In the genomic region with DNA sequence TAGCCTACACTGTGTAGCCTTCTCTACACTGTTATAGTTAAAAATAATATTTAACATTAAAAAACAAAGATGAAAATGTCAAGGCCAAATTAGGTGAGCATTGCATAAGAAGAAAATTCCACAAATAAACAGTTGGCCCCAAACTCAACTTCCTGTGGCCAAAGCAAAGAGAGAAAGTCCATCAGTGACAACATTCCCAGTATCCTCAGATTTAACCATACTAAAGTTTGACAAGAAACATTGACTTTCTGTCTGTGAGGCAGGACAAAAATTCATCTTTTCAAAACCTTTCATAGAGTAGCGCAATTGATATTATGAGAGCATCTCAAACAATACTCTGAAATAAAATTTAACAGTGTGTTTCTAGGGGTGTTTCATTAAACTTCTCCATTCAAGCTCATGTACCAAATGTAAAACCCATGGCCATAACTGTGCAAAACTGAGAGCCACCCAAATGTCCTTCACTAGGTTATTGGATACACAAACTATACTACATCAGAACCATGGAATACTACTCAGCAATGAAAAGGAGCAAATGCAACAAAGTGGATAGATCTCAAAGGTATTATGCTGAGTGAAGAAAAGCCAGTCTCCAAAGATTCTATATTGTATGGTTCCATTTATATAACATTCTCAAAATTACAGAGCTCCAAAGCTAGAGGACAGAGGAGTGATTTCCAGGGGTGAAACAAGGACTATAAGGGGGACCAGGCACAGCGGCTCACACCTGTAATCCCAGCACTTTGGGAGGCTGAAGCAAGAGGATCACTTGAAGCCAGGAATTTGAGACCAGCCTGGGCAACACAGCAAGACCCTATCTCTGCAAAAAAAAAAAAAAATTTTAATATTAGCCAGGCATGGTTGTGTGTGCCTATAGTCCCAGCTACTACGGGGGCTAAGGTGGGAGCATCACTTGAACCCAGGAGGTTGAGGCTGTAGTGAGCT, we compare ENCODE assay signal across 23 cellular contexts. TPM values are rescaled to one million over a fixed set of nuclear protein-coding genes. Genes with fewer than 3 reads are reported as not detected.
A peak's percentile ranks its signal among the peaks of the same experiment; 100 is the strongest.
DNase-seq lines count a peak whose midpoint lies in the region; ATAC-seq, FAIRE-seq and TF ChIP-seq lines count a peak whose summit lies in the region.
"Had no signal": no experiment of that assay in that cellular context is flagged by ENCODE, and none has a peak within 500 bp of the region (broad histone marks: within the 10 kb centered on the region; RNA-seq: fewer than 3 reads in every experiment).

No MANE protein-coding gene starts in this region.

- no peaks in the 10 kb centered on the region for H3K9me3 ChIP-seq in right lobe of liver
- H3K9me3 ChIP-seq: A549; BE2C; BLaER1 treated with 17β-estradiol and CSF1 and Interleukin-3, amounts not matched to agents 10 nM and 100 nM had no signal

- no peak for FAIRE-seq in H54 (lab: Jason Lieb, UNC)
- FAIRE-seq: A549, GM12892 had no signal

- ATAC-seq in WTC11: no peak
- ATAC-seq in left lobe of liver: peak; percentile 62
- peak; percentile 70 to 76 (median 74) for ATAC-seq in right lobe of liver
- no peak for ATAC-seq in activated T-cell treated with anti-CD3 and anti-CD28 coated beads, Interleukin-2, amount 50 U/mL, for 72 hours (replicated peaks in 1 of 2)

- no peak for DNase-seq in WTC11 (ENCODE audit: low spot score)
- DNase-seq in left lobe of liver (ENCODE audit: low spot score): no peak
- no peak for DNase-seq in right lobe of liver
- DNase-seq in H54 (ENCODE audit: insufficient read length, low spot score): no peak
- no peak for DNase-seq in activated T-cell treated with anti-CD3 and anti-CD28 coated beads, Interleukin-2, amount 50 U/mL, for 72 hours
- no peak for DNase-seq in SW 1271 (lab: John Stamatoyannopoulos, UW)
- DNase-seq: 8988T; ACHN; AML-193; BE2C; Calu3; CD4-positive, alpha-beta memory T cell; COR-L47; DMS53; DMS79 treated with DMSO at 0.1 percent for 48 hours; GOT3 had no signal

- intact Hi-C loops in right lobe of liver (cut with DNase I): no loop called here

- TF ChIP-seq POLR2A in right lobe of liver (IDR thresholded peaks at IDR 0.05) (no peak), H54 (IDR thresholded peaks at IDR 0.05; ENCODE audit: low read depth, low read length) (no peak)

- H3K27ac ChIP-seq in right lobe of liver: peak overlapping the region in 2 of 3 donors; percentile 91 to 93
- H3K27ac ChIP-seq: A549; BLaER1 treated with 17β-estradiol and CSF1 and Interleukin-3, amounts not matched to agents 10 nM and 100 nM had no signal

- no peak overlapping the region for H3K4me3 Mint-ChIP-seq in WTC11
- no peak overlapping the region for H3K4me3 Mint-ChIP-seq in activated T-cell treated with anti-CD3 and anti-CD28 coated beads, Interleukin-2, amount 50 U/mL, for 72 hours
- H3K4me3 Mint-ChIP-seq: CD14-positive monocyte; CD4-positive, alpha-beta memory T cell; H9 had no signal

- H3K27ac Mint-ChIP-seq in WTC11: no peak overlapping the region
- no peak overlapping the region for H3K27ac Mint-ChIP-seq in activated T-cell treated with anti-CD3 and anti-CD28 coated beads, Interleukin-2, amount 50 U/mL, for 72 hours
- H3K27ac Mint-ChIP-seq: CD14-positive monocyte; CD4-positive, alpha-beta memory T cell; H9 had no signal

- H3K9me3 Mint-ChIP-seq in WTC11: peaks cover 76% of the 10 kb centered on the region
- H3K9me3 Mint-ChIP-seq in activated T-cell treated with anti-CD3 and anti-CD28 coated beads, Interleukin-2, amount 50 U/mL, for 72 hours: no peaks in the 10 kb centered on the region
- H3K9me3 Mint-ChIP-seq: CD4-positive, alpha-beta memory T cell had no signal

- TF ChIP-seq CTCF in WTC11 (IDR thresholded peaks at IDR 0.05) (no peak), right lobe of liver (IDR thresholded peaks at IDR 0.05) (no peak)

- H3K36me3 ChIP-seq in right lobe of liver: no peaks in the 10 kb centered on the region
- H3K36me3 ChIP-seq: BE2C; BLaER1 treated with 17β-estradiol and CSF1 and Interleukin-3, amounts not matched to agents 10 nM and 100 nM had no signal

- H3K4me1 ChIP-seq in right lobe of liver: peaks cover 0 to 41% (median 19%) of the 10 kb centered on the region in 4 donors
- H3K4me1 ChIP-seq: A549; BE2C; BLaER1 treated with 17β-estradiol and CSF1 and Interleukin-3, amounts not matched to agents 10 nM and 100 nM had no signal

- H3K27me3 ChIP-seq in right lobe of liver: no peaks in the 10 kb centered on the region
- H3K27me3 ChIP-seq: BLaER1 treated with 17β-estradiol and CSF1 and Interleukin-3, amounts not matched to agents 10 nM and 100 nM had no signal

- H3K27me3 Mint-ChIP-seq in WTC11 (ENCODE audit: low read depth): peaks cover 28% of the 10 kb centered on the region
- H3K27me3 Mint-ChIP-seq in activated T-cell treated with anti-CD3 and anti-CD28 coated beads, Interleukin-2, amount 50 U/mL, for 72 hours (ENCODE audit: low read depth): peaks cover 45% of the 10 kb centered on the region

- peaks cover 58% of the 10 kb centered on the region for H3K36me3 Mint-ChIP-seq in WTC11
- H3K36me3 Mint-ChIP-seq in activated T-cell treated with anti-CD3 and anti-CD28 coated beads, Interleukin-2, amount 50 U/mL, for 72 hours (ENCODE audit: insufficient read depth in 2 of 2): no peaks in the 10 kb centered on the region
- H3K36me3 Mint-ChIP-seq: CD14-positive monocyte; CD4-positive, alpha-beta memory T cell had no signal

- CTCF ChIA-PET in WTC11 (lab: Charles Lee): no interaction called here

- WGBS in right lobe of liver (ENCODE audit: insufficient coverage, low coverage, low lambda C conversion rate, missing lambda C conversion rate): 49% methylated on average over 3 of the region's 3 CpGs

- no peaks in the 10 kb centered on the region for H3K4me1 Mint-ChIP-seq in WTC11
- peaks cover 7% of the 10 kb centered on the region for H3K4me1 Mint-ChIP-seq in activated T-cell treated with anti-CD3 and anti-CD28 coated beads, Interleukin-2, amount 50 U/mL, for 72 hours (ENCODE audit: low read depth)
- H3K4me1 Mint-ChIP-seq: CD14-positive monocyte; CD4-positive, alpha-beta memory T cell had no signal

- H3K4me3 ChIP-seq in right lobe of liver: no peak overlapping the region
- H3K4me3 ChIP-seq: A549; BLaER1 treated with 17β-estradiol and CSF1 and Interleukin-3, amounts not matched to agents 10 nM and 100 nM had no signal

- POLR2A ChIA-PET in WTC11 (lab: Charles Lee): no interaction called here

TF ChIP-seq in WTC11, 78 proteins besides CTCF, POLR2A, EP300 and RAD21:
- TF ChIP-seq GABPB1 (CRISPR knock-in tag; IDR thresholded peaks at IDR 0.05): peak; percentile 50; the same call in 1 of the 2 replicates
- TF ChIP-seq, protein P1, sequence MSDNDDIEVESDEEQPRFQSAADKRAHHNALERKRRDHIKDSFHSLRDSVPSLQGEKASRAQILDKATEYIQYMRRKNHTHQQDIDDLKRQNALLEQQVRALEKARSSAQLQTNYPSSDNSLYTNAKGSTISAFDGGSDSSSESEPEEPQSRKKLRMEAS (CRISPR knock-in tag; IDR thresholded peaks at IDR 0.05): no peak

RNA-seq across cellular contexts. Expression of a gene that starts 38.7 kb away (rescaled TPM):
- total RNA-seq in WTC11 (2021): 0.37 to 1.1 TPM (median 0.60 TPM) in 3 replicates
- not detected for total RNA-seq in left lobe of liver
- total RNA-seq in right lobe of liver: not detected
- not detected for total RNA-seq in activated T-cell treated with anti-CD3 and anti-CD28 coated beads, Interleukin-2, amount 50 U/mL, for 72 hours
- total RNA-seq: Calu3; CD4-positive, alpha-beta memory T cell; Daoy; G401 had no signal

Comparison
In these comparisons a context has a peak if more than half of its experiments do, and no peak if none do; other contexts are left out.
1. ATAC-seq: peak in left lobe of liver (single experiment) and right lobe of liver (4 of 4); none in WTC11 (single experiment) and activated T-cell treated with anti-CD3 and anti-CD28 coated beads, Interleukin-2, amount 50 U/mL, for 72 hours (0 of 2).